ENCODE assay signal across 3 cellular contexts in genomic region chr6:87373377-87373776, GRCh38.
TF ChIP-seq lines count a peak whose summit lies in the region.

No MANE protein-coding gene starts in this region.

TF ChIP-seq in SK-N-SH treated with all-trans-retinoic acid at 6 μM for 48 hours, 23 proteins besides CTCF, POLR2A, EP300 and RAD21:
- TF ChIP-seq ZNF8 (CRISPR knock-in tag; IDR thresholded peaks at IDR 0.05) (peak; percentile 93), ARNTL (CRISPR knock-in tag; IDR thresholded peaks at IDR 0.05; ENCODE audit: borderline replicate concordance, low read depth) (no peak), GLIS3 (CRISPR knock-in tag; IDR thresholded peaks at IDR 0.05) (no peak), CSDC2 (CRISPR knock-in tag; IDR thresholded peaks at IDR 0.05) (no peak), TOX (CRISPR knock-in tag; IDR thresholded peaks at IDR 0.05; ENCODE audit: borderline replicate concordance) (no peak)
TF ChIP-seq in SK-N-SH treated with all-trans-retinoic acid at 6 μM for 48 hours: peak in this region for 1.

TF ChIP-seq in SK-N-SH, 30 proteins besides CTCF, POLR2A, EP300 and RAD21:
- TF ChIP-seq MAX (IDR thresholded peaks at IDR 0.05; ENCODE audit: low read depth) (no peak), YY1 (IDR thresholded peaks at IDR 0.05; ENCODE audit: low read depth) (no peak), RCOR1 (IDR thresholded peaks at IDR 0.05; ENCODE audit: low read length) (no peak), FOXJ3 (CRISPR knock-in tag; IDR thresholded peaks at IDR 0.05) (no peak), GATA2 (CRISPR knock-in tag; IDR thresholded peaks at IDR 0.05) (no peak)
- TF ChIP-seq, protein P1, sequence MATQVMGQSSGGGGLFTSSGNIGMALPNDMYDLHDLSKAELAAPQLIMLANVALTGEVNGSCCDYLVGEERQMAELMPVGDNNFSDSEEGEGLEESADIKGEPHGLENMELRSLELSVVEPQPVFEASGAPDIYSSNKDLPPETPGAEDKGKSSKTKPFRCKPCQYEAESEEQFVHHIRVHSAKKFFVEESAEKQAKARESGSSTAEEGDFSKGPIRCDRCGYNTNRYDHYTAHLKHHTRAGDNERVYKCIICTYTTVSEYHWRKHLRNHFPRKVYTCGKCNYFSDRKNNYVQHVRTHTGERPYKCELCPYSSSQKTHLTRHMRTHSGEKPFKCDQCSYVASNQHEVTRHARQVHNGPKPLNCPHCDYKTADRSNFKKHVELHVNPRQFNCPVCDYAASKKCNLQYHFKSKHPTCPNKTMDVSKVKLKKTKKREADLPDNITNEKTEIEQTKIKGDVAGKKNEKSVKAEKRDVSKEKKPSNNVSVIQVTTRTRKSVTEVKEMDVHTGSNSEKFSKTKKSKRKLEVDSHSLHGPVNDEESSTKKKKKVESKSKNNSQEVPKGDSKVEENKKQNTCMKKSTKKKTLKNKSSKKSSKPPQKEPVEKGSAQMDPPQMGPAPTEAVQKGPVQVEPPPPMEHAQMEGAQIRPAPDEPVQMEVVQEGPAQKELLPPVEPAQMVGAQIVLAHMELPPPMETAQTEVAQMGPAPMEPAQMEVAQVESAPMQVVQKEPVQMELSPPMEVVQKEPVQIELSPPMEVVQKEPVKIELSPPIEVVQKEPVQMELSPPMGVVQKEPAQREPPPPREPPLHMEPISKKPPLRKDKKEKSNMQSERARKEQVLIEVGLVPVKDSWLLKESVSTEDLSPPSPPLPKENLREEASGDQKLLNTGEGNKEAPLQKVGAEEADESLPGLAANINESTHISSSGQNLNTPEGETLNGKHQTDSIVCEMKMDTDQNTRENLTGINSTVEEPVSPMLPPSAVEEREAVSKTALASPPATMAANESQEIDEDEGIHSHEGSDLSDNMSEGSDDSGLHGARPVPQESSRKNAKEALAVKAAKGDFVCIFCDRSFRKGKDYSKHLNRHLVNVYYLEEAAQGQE (IDR thresholded peaks at IDR 0.05; ENCODE audit: low read depth, low read length): no peak
- TF ChIP-seq, protein P2, sequence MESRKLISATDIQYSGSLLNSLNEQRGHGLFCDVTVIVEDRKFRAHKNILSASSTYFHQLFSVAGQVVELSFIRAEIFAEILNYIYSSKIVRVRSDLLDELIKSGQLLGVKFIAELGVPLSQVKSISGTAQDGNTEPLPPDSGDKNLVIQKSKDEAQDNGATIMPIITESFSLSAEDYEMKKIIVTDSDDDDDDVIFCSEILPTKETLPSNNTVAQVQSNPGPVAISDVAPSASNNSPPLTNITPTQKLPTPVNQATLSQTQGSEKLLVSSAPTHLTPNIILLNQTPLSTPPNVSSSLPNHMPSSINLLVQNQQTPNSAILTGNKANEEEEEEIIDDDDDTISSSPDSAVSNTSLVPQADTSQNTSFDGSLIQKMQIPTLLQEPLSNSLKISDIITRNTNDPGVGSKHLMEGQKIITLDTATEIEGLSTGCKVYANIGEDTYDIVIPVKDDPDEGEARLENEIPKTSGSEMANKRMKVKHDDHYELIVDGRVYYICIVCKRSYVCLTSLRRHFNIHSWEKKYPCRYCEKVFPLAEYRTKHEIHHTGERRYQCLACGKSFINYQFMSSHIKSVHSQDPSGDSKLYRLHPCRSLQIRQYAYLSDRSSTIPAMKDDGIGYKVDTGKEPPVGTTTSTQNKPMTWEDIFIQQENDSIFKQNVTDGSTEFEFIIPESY (IDR thresholded peaks at IDR 0.05; ENCODE audit: borderline replicate concordance, low read depth): no peak

TF ChIP-seq in K562, 482 proteins besides CTCF, POLR2A, EP300 and RAD21:
- TF ChIP-seq SMAD3 (CRISPR knock-in tag; conservative IDR thresholded peaks at IDR 0.05) (no peak), ZNF146 (CRISPR knock-in tag; IDR thresholded peaks at IDR 0.05; ENCODE audit: unreplicated experiment) (peak; percentile 44), KLF1 (tag; IDR thresholded peaks at IDR 0.05) (no peak), ZSCAN32 (CRISPR knock-in tag; IDR thresholded peaks at IDR 0.05) (no peak), RBM25 (IDR thresholded peaks at IDR 0.05; ENCODE audit: low read depth, low read length, severe bottlenecking) (peak; percentile 38)
